2 cellular contexts compared by ENCODE assay signal in genomic region chr7:12369072-12369471, GRCh38.
TF ChIP-seq lines count a peak whose summit lies in the region.

No MANE protein-coding gene starts in this region.

TF ChIP-seq in GM23338, 12 proteins besides CTCF, POLR2A, EP300 and RAD21:
- no peak for TF ChIP-seq JUNB (IDR thresholded peaks at IDR 0.05; ENCODE audit: unreplicated experiment)
- no peak for TF ChIP-seq EZH2phosphoT487 (IDR thresholded peaks at IDR 0.05; ENCODE audit: unreplicated experiment)
- no peak for TF ChIP-seq STAT1 (IDR thresholded peaks at IDR 0.05; ENCODE audit: unreplicated experiment)
- TF ChIP-seq, protein P1, sequence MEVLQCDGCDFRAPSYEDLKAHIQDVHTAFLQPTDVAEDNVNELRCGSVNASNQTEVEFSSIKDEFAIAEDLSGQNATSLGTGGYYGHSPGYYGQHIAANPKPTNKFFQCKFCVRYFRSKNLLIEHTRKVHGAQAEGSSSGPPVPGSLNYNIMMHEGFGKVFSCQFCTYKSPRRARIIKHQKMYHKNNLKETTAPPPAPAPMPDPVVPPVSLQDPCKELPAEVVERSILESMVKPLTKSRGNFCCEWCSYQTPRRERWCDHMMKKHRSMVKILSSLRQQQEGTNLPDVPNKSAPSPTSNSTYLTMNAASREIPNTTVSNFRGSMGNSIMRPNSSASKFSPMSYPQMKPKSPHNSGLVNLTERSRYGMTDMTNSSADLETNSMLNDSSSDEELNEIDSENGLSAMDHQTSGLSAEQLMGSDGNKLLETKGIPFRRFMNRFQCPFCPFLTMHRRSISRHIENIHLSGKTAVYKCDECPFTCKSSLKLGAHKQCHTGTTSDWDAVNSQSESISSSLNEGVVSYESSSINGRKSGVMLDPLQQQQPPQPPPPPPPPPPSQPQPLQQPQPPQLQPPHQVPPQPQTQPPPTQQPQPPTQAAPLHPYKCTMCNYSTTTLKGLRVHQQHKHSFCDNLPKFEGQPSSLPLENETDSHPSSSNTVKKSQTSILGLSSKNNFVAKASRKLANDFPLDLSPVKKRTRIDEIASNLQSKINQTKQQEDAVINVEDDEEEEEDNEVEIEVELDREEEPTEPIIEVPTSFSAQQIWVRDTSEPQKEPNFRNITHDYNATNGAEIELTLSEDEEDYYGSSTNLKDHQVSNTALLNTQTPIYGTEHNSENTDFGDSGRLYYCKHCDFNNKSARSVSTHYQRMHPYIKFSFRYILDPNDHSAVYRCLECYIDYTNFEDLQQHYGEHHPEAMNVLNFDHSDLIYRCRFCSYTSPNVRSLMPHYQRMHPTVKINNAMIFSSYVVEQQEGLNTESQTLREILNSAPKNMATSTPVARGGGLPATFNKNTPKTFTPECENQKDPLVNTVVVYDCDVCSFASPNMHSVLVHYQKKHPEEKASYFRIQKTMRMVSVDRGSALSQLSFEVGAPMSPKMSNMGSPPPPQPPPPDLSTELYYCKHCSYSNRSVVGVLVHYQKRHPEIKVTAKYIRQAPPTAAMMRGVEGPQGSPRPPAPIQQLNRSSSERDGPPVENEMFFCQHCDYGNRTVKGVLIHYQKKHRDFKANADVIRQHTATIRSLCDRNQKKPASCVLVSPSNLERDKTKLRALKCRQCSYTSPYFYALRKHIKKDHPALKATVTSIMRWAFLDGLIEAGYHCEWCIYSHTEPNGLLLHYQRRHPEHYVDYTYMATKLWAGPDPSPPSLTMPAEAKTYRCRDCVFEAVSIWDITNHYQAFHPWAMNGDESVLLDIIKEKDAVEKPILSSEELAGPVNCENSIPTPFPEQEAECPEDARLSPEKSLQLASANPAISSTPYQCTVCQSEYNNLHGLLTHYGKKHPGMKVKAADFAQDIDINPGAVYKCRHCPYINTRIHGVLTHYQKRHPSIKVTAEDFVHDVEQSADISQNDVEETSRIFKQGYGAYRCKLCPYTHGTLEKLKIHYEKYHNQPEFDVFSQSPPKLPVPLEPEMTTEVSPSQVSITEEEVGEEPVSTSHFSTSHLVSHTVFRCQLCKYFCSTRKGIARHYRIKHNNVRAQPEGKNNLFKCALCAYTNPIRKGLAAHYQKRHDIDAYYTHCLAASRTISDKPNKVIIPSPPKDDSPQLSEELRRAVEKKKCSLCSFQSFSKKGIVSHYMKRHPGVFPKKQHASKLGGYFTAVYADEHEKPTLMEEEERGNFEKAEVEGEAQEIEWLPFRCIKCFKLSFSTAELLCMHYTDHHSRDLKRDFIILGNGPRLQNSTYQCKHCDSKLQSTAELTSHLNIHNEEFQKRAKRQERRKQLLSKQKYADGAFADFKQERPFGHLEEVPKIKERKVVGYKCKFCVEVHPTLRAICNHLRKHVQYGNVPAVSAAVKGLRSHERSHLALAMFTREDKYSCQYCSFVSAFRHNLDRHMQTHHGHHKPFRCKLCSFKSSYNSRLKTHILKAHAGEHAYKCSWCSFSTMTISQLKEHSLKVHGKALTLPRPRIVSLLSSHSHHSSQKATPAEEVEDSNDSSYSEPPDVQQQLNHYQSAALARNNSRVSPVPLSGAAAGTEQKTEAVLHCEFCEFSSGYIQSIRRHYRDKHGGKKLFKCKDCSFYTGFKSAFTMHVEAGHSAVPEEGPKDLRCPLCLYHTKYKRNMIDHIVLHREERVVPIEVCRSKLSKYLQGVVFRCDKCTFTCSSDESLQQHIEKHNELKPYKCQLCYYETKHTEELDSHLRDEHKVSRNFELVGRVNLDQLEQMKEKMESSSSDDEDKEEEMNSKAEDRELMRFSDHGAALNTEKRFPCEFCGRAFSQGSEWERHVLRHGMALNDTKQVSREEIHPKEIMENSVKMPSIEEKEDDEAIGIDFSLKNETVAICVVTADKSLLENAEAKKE (CRISPR knock-in tag; IDR thresholded peaks at IDR 0.05): no peak
- TF ChIP-seq, protein P2, sequence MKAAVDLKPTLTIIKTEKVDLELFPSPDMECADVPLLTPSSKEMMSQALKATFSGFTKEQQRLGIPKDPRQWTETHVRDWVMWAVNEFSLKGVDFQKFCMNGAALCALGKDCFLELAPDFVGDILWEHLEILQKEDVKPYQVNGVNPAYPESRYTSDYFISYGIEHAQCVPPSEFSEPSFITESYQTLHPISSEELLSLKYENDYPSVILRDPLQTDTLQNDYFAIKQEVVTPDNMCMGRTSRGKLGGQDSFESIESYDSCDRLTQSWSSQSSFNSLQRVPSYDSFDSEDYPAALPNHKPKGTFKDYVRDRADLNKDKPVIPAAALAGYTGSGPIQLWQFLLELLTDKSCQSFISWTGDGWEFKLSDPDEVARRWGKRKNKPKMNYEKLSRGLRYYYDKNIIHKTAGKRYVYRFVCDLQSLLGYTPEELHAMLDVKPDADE (IDR thresholded peaks at IDR 0.05): no peak
- no peak for TF ChIP-seq ZNF114 (CRISPR knock-in tag; IDR thresholded peaks at IDR 0.05)
- TF ChIP-seq REST (IDR thresholded peaks at IDR 0.05; ENCODE audit: unreplicated experiment): no peak
- no peak for TF ChIP-seq EZH2 (IDR thresholded peaks at IDR 0.05; ENCODE audit: low read depth, unreplicated experiment)
- TF ChIP-seq ZNF331 (CRISPR knock-in tag; IDR thresholded peaks at IDR 0.05; ENCODE audit: low read depth): no peak
- no peak for TF ChIP-seq POLR2AphosphoS5 (IDR thresholded peaks at IDR 0.05; ENCODE audit: low read depth)
- no peak for TF ChIP-seq CREB1 (CRISPR knock-in tag; IDR thresholded peaks at IDR 0.05; ENCODE audit: low read depth)
- no peak for TF ChIP-seq NANOG (IDR thresholded peaks at IDR 0.05; ENCODE audit: borderline replicate concordance)

TF ChIP-seq in K562, 482 proteins besides CTCF, POLR2A, EP300 and RAD21:
- TF ChIP-seq NCOR1 (IDR thresholded peaks at IDR 0.05): no peak
- no peak for TF ChIP-seq SMARCA5 (IDR thresholded peaks at IDR 0.05)
- TF ChIP-seq POLR2AphosphoS2 (IDR thresholded peaks at IDR 0.05; ENCODE audit: low read length): no peak
- TF ChIP-seq ZBTB5 (IDR thresholded peaks at IDR 0.05): no peak
- TF ChIP-seq SP1 (CRISPR knock-in tag; IDR thresholded peaks at IDR 0.05): no peak
- TF ChIP-seq, protein P3, sequence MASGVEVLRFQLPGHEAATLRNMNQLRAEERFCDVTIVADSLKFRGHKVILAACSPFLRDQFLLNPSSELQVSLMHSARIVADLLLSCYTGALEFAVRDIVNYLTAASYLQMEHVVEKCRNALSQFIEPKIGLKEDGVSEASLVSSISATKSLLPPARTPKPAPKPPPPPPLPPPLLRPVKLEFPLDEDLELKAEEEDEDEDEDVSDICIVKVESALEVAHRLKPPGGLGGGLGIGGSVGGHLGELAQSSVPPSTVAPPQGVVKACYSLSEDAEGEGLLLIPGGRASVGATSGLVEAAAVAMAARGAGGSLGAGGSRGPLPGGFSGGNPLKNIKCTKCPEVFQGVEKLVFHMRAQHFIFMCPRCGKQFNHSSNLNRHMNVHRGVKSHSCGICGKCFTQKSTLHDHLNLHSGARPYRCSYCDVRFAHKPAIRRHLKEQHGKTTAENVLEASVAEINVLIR (CRISPR knock-in tag; IDR thresholded peaks at IDR 0.05): no peak
- no peak for TF ChIP-seq BDP1 (IDR thresholded peaks at IDR 0.05; ENCODE audit: insufficient read depth, insufficient read length)
- no peak for TF ChIP-seq HDGF (IDR thresholded peaks at IDR 0.05)
- no peak for TF ChIP-seq ZNF165 (CRISPR knock-in tag; IDR thresholded peaks at IDR 0.05; ENCODE audit: borderline replicate concordance)
TF ChIP-seq in K562: peak in this region for 0.
